In the genomic region with DNA sequence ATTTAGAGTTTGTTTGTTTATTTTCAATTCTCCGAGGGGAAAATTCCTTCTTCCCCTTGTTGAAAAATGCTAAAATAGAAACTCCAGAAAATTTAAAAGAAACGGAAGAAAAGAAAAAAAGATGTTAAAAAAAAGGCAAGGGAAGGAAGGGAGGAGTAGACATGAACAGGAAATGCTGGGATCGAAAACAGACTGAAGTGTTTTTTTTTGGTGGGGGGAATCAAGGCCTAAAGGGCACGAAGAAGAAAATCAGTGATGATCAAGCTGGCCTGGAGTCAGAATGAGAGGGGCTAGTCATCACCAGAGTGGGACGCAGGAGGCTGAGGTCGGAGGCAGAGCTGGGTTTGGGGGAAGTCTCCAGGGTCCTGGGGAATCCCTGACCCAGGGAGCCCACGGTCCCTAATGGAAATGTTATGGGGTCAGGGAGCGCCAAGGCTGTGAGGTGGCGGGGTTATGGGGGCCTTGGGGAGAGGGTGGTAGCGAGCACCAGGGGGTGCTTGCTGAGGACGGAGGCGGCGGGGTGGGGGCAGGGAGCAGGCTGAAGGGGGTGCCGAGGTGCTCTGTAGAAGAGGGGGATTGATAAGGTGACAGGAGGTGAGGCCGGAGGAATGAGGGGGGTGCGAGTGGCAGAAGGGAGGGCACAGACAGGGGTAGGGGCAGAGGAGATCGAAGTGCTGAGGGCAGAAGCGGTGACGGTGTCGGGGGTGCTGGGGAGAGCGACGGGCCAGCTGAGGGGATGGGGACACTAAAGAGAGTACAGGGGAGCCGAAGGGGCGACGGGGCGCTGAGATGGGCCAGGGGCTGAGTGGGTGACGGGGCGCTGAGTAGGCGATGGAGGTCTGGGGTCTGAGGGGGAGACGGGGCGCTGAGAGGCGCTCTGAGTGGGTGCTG, we compare ENCODE assay signal across 8 cellular contexts.
DNase-seq lines count a peak whose midpoint lies in the region; ATAC-seq and TF ChIP-seq lines count a peak whose summit lies in the region.

No MANE protein-coding gene starts in this region.

- H3K27ac ChIP-seq in WERI-Rb-1 (peak overlapping the region; percentile 90), cingulate gyrus (ENCODE audit: low read depth, low read length) (peak overlapping the region; percentile 89)

- peaks cover 12% of the 10 kb centered on the region for H3K9me3 ChIP-seq in WERI-Rb-1 (ENCODE audit: severe bottlenecking)

- ATAC-seq in HG03442 (IDR thresholded peaks at IDR 0.05; ENCODE audit: unreplicated experiment) (no peak), GM18907 (IDR thresholded peaks at IDR 0.05; ENCODE audit: unreplicated experiment) (no peak)

- TF ChIP-seq CTCF in HFF-Myc (IDR thresholded peaks at IDR 0.05; ENCODE audit: low read depth, low read length, missing control alignments), result no peak
- no peak for TF ChIP-seq CTCF in WERI-Rb-1 (IDR thresholded peaks at IDR 0.05; ENCODE audit: low read depth, low read length)

- H3K4me3 ChIP-seq in HFF-Myc (replicated peaks; ENCODE audit: low read depth, low read length), result peak overlapping the region; percentile 99
- H3K4me3 ChIP-seq in WERI-Rb-1 (ENCODE audit: low read depth, low read length), result peak overlapping the region; percentile 94

- no peaks in the 10 kb centered on the region for H3K27me3 ChIP-seq in WERI-Rb-1 (ENCODE audit: insufficient read depth, low read depth, severe bottlenecking)

- peaks cover 73% of the 10 kb centered on the region for H3K36me3 ChIP-seq in WERI-Rb-1

- DNase-seq in HFF-Myc (ENCODE audit: extremely low read depth, low read depth), result no peak
- DNase-seq in WERI-Rb-1, result no peak
- peak; percentile 23 for DNase-seq in medulla oblongata (ENCODE audit: extremely low spot score)
- DNase-seq in stimulated activated CD8-positive, alpha-beta memory T cell treated with anti-CD3 and anti-CD28 coated beads, Interleukin-4, amount 100 ng/mL, for 48 hours, result peak; percentile 80
- no peak for DNase-seq in HuH-7.5 (ENCODE audit: low spot score)

Comparison
In these comparisons a context has a peak if more than half of its experiments do, and no peak if none do; other contexts are left out.
1. DNase-seq: peak in medulla oblongata (single experiment) and stimulated activated CD8-positive, alpha-beta memory T cell treated with anti-CD3 and anti-CD28 coated beads, Interleukin-4, amount 100 ng/mL, for 48 hours (single experiment); none in HFF-Myc (single experiment), WERI-Rb-1 (single experiment) and HuH-7.5 (single experiment).